In the genomic region with DNA sequence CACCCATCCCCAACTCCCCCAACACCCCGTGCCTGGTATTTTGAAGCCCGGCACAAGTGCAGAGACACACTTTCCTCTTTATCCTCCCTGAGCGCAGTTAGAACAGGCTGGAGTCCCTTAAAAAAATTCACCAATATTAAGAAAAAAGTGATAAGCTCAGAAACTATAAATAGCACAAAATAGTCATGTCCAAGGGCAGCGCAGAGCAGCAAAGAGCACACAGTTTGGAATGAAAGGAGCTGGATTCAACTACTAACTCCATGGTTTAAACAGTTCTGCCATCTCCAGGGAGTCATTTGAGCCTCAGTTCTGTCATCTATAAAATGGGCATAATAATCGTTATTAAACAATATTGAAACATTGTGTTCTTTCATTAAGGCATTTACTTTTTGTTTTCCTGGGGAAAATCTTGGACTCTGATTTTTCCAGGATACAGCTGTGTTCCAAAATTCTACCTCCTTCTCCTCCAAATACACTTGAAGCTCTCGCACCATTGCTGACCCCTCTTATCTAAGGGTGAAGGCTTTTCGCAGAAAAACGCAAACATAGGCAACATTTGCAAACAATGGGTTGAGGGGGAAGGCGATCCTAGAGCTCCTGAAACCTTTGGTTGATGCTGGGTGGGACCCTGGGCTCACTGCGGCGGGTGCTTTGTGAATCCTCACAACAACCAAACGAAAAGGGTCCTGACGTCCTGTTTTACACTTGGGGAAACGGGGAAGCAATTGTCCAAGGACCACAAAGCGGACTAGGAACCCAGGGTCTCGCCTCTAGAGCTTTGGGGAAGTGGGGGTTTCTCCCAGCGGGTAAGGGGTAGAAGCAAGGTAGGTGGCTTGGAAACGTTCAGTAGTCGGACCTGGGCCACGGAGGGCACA, we compare ENCODE assay signal across 11 cellular contexts. TPM values are rescaled to one million over a fixed set of nuclear protein-coding genes. Genes with fewer than 3 reads are reported as not detected.
DNase-seq lines count a peak whose midpoint lies in the region; ATAC-seq and TF ChIP-seq lines count a peak whose summit lies in the region.
"Had no signal": no experiment of that assay in that cellular context is flagged by ENCODE, and none has a peak within 500 bp of the region (broad histone marks: within the 10 kb centered on the region; RNA-seq: fewer than 3 reads in every experiment).

No MANE protein-coding gene starts in this region.

- H3K27me3 Mint-ChIP-seq in CD8-positive, alpha-beta T cell (ENCODE audit: low read depth) = peaks cover 52% of the 10 kb centered on the region
- H3K27me3 Mint-ChIP-seq in activated naive CD8-positive, alpha-beta T cell = peaks cover 27% of the 10 kb centered on the region
- H3K27me3 Mint-ChIP-seq in progenitor cell of endocrine pancreas = peaks cover 88% of the 10 kb centered on the region

- H3K4me3 ChIP-seq in CD8-positive, alpha-beta T cell (ENCODE audit: low read depth, low read length) = peak overlapping the region; percentile 26
- H3K4me3 ChIP-seq in hepatocyte = no peak overlapping the region

- POLR2A ChIA-PET in CD8-positive, alpha-beta T cell (lab: Charles Lee) = interaction anchor here (0.6 kb wide), 1 partner anchor 52 kb away, joined by 3 read pairs; no protein-coding TSS in a partner anchor

- H2AFZ ChIP-seq in hepatocyte = peak overlapping the region; percentile 67

- H3K36me3 Mint-ChIP-seq in CD8-positive, alpha-beta T cell = no peaks in the 10 kb centered on the region
- H3K36me3 Mint-ChIP-seq in activated naive CD8-positive, alpha-beta T cell = no peaks in the 10 kb centered on the region
- no peaks in the 10 kb centered on the region for H3K36me3 Mint-ChIP-seq in progenitor cell of endocrine pancreas (ENCODE audit: insufficient read depth)

- intact Hi-C loops in CD8-positive, alpha-beta T cell (cut with DNase I, micrococcal nuclease) = no loop called here

- no peak overlapping the region for H3K27ac ChIP-seq in CD8-positive, alpha-beta T cell (ENCODE audit: low read depth, low read length)
- peak overlapping the region; percentile 13 for H3K27ac ChIP-seq in hepatocyte
- H3K27ac ChIP-seq: epithelial cell of prostate had no signal

- peaks cover 49% of the 10 kb centered on the region for H3K4me1 Mint-ChIP-seq in CD8-positive, alpha-beta T cell (ENCODE audit: low read depth)
- H3K4me1 Mint-ChIP-seq in activated naive CD8-positive, alpha-beta T cell (ENCODE audit: low read depth) = peaks cover 44% of the 10 kb centered on the region
- peaks cover 23% of the 10 kb centered on the region for H3K4me1 Mint-ChIP-seq in progenitor cell of endocrine pancreas (ENCODE audit: low read depth)

- H3K4me1 ChIP-seq in CD8-positive, alpha-beta T cell (ENCODE audit: insufficient read depth, low read length) = peaks cover 36% of the 10 kb centered on the region
- peaks cover 41% of the 10 kb centered on the region for H3K4me1 ChIP-seq in hepatocyte (ENCODE audit: insufficient read depth)

- peaks cover 28% of the 10 kb centered on the region for H3K27me3 ChIP-seq in CD8-positive, alpha-beta T cell (ENCODE audit: insufficient read depth, low read length)
- H3K27me3 ChIP-seq in hepatocyte = peaks cover 23% of the 10 kb centered on the region

- whole genome bisulfite sequencing in hepatocyte (ENCODE audit: low lambda C conversion rate, missing lambda C conversion rate) = 43% methylated on average over 20 of the region's 20 CpGs

- no peaks in the 10 kb centered on the region for H3K36me3 ChIP-seq in CD8-positive, alpha-beta T cell (ENCODE audit: insufficient read depth, low read length)
- no peaks in the 10 kb centered on the region for H3K36me3 ChIP-seq in hepatocyte (replicated peaks; ENCODE audit: insufficient read depth, low read depth)

- no peaks in the 10 kb centered on the region for H3K9me3 Mint-ChIP-seq in CD8-positive, alpha-beta T cell
- no peaks in the 10 kb centered on the region for H3K9me3 Mint-ChIP-seq in activated naive CD8-positive, alpha-beta T cell (ENCODE audit: low read depth)
- no peaks in the 10 kb centered on the region for H3K9me3 Mint-ChIP-seq in progenitor cell of endocrine pancreas (ENCODE audit: low read depth)

- no peak for DNase-seq in CD8-positive, alpha-beta T cell
- DNase-seq in hepatocyte (ENCODE audit: low spot score) (no peak), progenitor cell of endocrine pancreas (ENCODE audit: low spot score, unreplicated experiment) (no peak), retina (no peak)
- no peak for DNase-seq in activated naive CD4-positive, alpha-beta T cell treated with anti-CD3 and anti-CD28 coated beads, Interleukin-2, amount 50 U/mL, for 16 hours
- DNase-seq: DMS 273 treated with DMSO at 0.1 percent for 48 hours, T-helper 2 cell had no signal

- H3K9me2 ChIP-seq in hepatocyte (replicated peaks; ENCODE audit: insufficient read depth) = no peaks in the 10 kb centered on the region

- no peak for TF ChIP-seq CTCF in CD8-positive, alpha-beta T cell (IDR thresholded peaks at IDR 0.05)
- no peak for TF ChIP-seq CTCF in hepatocyte (IDR thresholded peaks at IDR 0.05; ENCODE audit: poor library complexity)
- no peak for TF ChIP-seq CTCF in progenitor cell of endocrine pancreas (IDR thresholded peaks at IDR 0.05; ENCODE audit: unreplicated experiment)

- no peaks in the 10 kb centered on the region for H4K20me1 ChIP-seq in hepatocyte (ENCODE audit: insufficient read depth, poor library complexity, severe bottlenecking)

- CTCF ChIA-PET in CD8-positive, alpha-beta T cell (lab: Charles Lee) = interaction anchor here (1.0 kb wide), 1 partner anchor 123 kb away, joined by 3 read pairs; no protein-coding TSS in a partner anchor

- no peak for ATAC-seq in CD8-positive, alpha-beta T cell
- ATAC-seq in activated CD4-positive, CD25-positive, alpha-beta regulatory T cell treated with anti-CD3 and anti-CD28 coated beads, Interleukin-2, amount 50 U/mL, for 24 hours = no peak
- ATAC-seq in GM19023 (IDR thresholded peaks at IDR 0.05; ENCODE audit: unreplicated experiment) = no peak

- H3K9me3 ChIP-seq in CD8-positive, alpha-beta T cell (ENCODE audit: low read length) = no peaks in the 10 kb centered on the region
- H3K9me3 ChIP-seq in hepatocyte (ENCODE audit: low read depth) = no peaks in the 10 kb centered on the region

- no peaks in the 10 kb centered on the region for H3K79me2 ChIP-seq in hepatocyte

- H3K4me3 Mint-ChIP-seq in CD8-positive, alpha-beta T cell = peak overlapping the region; percentile 54
- H3K4me3 Mint-ChIP-seq in activated naive CD8-positive, alpha-beta T cell = peak overlapping the region; percentile 76
- peak overlapping the region; percentile 70 for H3K4me3 Mint-ChIP-seq in progenitor cell of endocrine pancreas (ENCODE audit: low read depth)

- no peak overlapping the region for H3K27ac Mint-ChIP-seq in CD8-positive, alpha-beta T cell
- H3K27ac Mint-ChIP-seq in activated naive CD8-positive, alpha-beta T cell = no peak overlapping the region
- H3K27ac Mint-ChIP-seq in progenitor cell of endocrine pancreas = peak overlapping the region; percentile 86

- peak overlapping the region; percentile 92 for H3K4me2 ChIP-seq in hepatocyte

RNA-seq across cellular contexts. Expression of a gene that starts 41.8 kb away (rescaled TPM):
- not detected for total RNA-seq in CD8-positive, alpha-beta T cell
- total RNA-seq in hepatocyte (5.2 and 11.0 TPM in 2 replicates), progenitor cell of endocrine pancreas (11.7 and 13.4 TPM in 2 replicates)
- polyA plus RNA-seq in hepatocyte = 21.2 and 22.0 TPM in 2 replicates
